Comparison of ENCODE assay signal across 11 cellular contexts in genomic region chr14:50828738-50829471, GRCh38.
DNase-seq lines count a peak whose midpoint lies in the region; ATAC-seq and TF ChIP-seq lines count a peak whose summit lies in the region.
"Had no signal": no experiment of that assay in that cellular context is flagged by ENCODE, and none has a peak within 500 bp of the region (broad histone marks: within the 10 kb centered on the region; RNA-seq: fewer than 3 reads in every experiment).

No MANE protein-coding gene starts in this region.

- peak; percentile 30; the same call in 1 of the 2 replicates for TF ChIP-seq CTCF in OCI-LY1 (IDR thresholded peaks at IDR 0.05; ENCODE audit: low read length)

- H3K27me3 ChIP-seq in OCI-LY1 (ENCODE audit: insufficient read depth, low read length) (no peaks in the 10 kb centered on the region), endocrine pancreas (ENCODE audit: control insufficient read depth, insufficient read depth, low read length) (no peaks in the 10 kb centered on the region)
- H3K27me3 ChIP-seq: adrenal gland, testis had no signal

- H3K4me2 ChIP-seq in OCI-LY1 (ENCODE audit: low read length), result peak overlapping the region; percentile 88

- H3K27ac ChIP-seq in OCI-LY1 (ENCODE audit: low read depth, low read length, poor library complexity, severe bottlenecking) (peak overlapping the region; percentile 82), skin epidermis (peak overlapping the region in 6 of 21 experiments; percentile 84 to 94 (median 92))
- H3K27ac ChIP-seq: testis had no signal

- H3K79me2 ChIP-seq in OCI-LY1 (ENCODE audit: insufficient read depth, low read length), result peaks cover 64% of the 10 kb centered on the region

- no peaks in the 10 kb centered on the region for H4K20me1 ChIP-seq in OCI-LY1 (ENCODE audit: insufficient read depth, low read length)

- no peaks in the 10 kb centered on the region for H3K9me2 ChIP-seq in OCI-LY1 (ENCODE audit: low read depth, low read length)

- ATAC-seq in GM21526 (IDR thresholded peaks at IDR 0.05; ENCODE audit: low FRiP score, unreplicated experiment) (no peak), HG03378 (IDR thresholded peaks at IDR 0.05; ENCODE audit: unreplicated experiment) (no peak), GM18868 (IDR thresholded peaks at IDR 0.05; ENCODE audit: unreplicated experiment) (no peak)

- no peak overlapping the region for H2AFZ ChIP-seq in OCI-LY1 (ENCODE audit: low read length)

- H3F3A ChIP-seq in OCI-LY1 (ENCODE audit: insufficient read depth, low read length), result no peaks in the 10 kb centered on the region

- H3K4me1 ChIP-seq in OCI-LY1 (ENCODE audit: insufficient read depth, low read length, severe bottlenecking) (peaks cover 64% of the 10 kb centered on the region), endocrine pancreas (ENCODE audit: control insufficient read depth, insufficient read depth, low read length) (peaks cover 5% of the 10 kb centered on the region)
- H3K4me1 ChIP-seq: testis had no signal

- H3K36me3 ChIP-seq in OCI-LY1 (ENCODE audit: insufficient read depth, low read length), result peaks cover 6% of the 10 kb centered on the region; the same call in 1 of the 2 replicates
- H3K36me3 ChIP-seq in endocrine pancreas (ENCODE audit: control insufficient read depth, insufficient read depth, low read length), result no peaks in the 10 kb centered on the region
- H3K36me3 ChIP-seq: adrenal gland had no signal

- H3K9ac ChIP-seq in OCI-LY1 (ENCODE audit: low read length) (peak overlapping the region; percentile 91), endocrine pancreas (ENCODE audit: control insufficient read depth, insufficient read depth, low read length) (no peak overlapping the region)

- H3K9me3 ChIP-seq in OCI-LY1 (ENCODE audit: low read length), result no peaks in the 10 kb centered on the region
- H3K9me3 ChIP-seq in endocrine pancreas (ENCODE audit: control insufficient read depth, low read length), result no peaks in the 10 kb centered on the region
- H3K9me3 ChIP-seq: adrenal gland, testis had no signal

- H3K4me3 ChIP-seq in OCI-LY1 (ENCODE audit: low read depth, low read length, poor library complexity, severe bottlenecking) (peak overlapping the region; percentile 82), endocrine pancreas (ENCODE audit: control insufficient read depth, insufficient read depth, low read length) (peak overlapping the region; percentile 54), skin epidermis (peak overlapping the region in 5 of 7 experiments; percentile 64 to 97 (median 92))

- DNase-seq in NCI-H82 (lab: John Stamatoyannopoulos, UW) (peak; percentile 4), NCI-H82 treated with DMSO at 0.1 percent for 48 hours (lab: John Stamatoyannopoulos, UW; ENCODE audit: unreplicated experiment) (no peak)
- DNase-seq: NCI-H446, testis had no signal
